ENCODE assay signal across 8 cellular contexts in the genomic region with DNA sequence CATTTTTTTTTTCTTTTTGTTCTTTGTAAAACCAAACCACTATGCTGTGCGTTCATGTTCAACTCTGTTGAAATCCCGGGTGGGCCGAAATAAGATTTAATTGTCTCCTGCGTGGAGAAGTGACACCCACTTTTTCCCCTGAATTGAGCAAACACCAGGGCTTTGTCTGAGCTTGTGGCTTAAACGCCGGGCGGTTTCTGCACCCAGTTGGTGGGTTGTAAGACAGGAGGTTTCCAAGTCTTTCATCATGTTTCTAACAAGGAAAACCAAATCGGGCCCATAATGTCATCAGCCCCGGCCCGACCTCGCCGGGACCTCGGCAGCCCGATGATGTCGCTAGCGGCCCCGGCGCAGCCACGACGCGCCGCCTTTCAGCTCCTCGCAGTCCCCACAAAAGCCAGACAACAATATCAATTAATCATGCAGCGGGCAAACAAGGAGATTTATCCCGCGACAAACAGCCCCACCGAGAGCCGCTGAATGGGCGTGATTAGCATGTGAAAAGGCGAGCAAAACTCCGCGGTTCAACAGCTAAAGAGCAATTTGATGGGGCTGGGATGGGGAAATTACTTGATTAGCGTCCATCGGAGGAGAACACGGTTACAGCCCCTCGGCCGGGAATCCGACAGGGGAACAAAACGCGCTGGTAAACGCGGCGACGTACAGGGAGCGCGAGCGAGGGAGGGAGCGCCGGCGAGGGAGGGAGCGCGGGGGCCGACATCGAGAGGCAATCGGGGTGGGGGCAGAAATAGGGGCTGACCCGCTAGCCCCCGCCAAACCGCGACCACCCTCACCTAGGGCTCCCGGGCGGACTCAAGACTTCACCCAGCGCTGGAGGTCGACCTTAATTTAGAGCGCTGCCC. TPM values are rescaled to one million over a fixed set of nuclear protein-coding genes. Genes with fewer than 3 reads are reported as not detected.
A peak's percentile ranks its signal among the peaks of the same experiment; 100 is the strongest.
DNase-seq lines count a peak whose midpoint lies in the region; ATAC-seq and TF ChIP-seq lines count a peak whose summit lies in the region.

No MANE protein-coding gene starts in this region.

- peaks cover 43% of the 10 kb centered on the region for H3K4me1 ChIP-seq in OCI-LY7 (ENCODE audit: insufficient read depth, low read length, poor library complexity, severe bottlenecking)
- peaks cover 23 to 31% of the 10 kb centered on the region in 2 donors for H3K4me1 ChIP-seq in duodenal mucosa (ENCODE audit: control insufficient read depth in 1 of 2, insufficient read depth in 2 of 2, low read length in 2 of 2)
- H3K4me1 ChIP-seq in SJCRH30 = no peaks in the 10 kb centered on the region

- peak; percentile 63 for DNase-seq in activated CD4-positive, alpha-beta T cell treated with anti-CD3 and anti-CD28 coated beads for 36 hours
- no peak for DNase-seq in activated CD4-positive, alpha-beta T cell treated with anti-CD3 and anti-CD28 coated beads, Interleukin-2, amount 50 U/mL, for 4 hours
- DNase-seq in OCI-LY7 (ENCODE audit: low spot score) (peak; percentile 47), natural killer cell (no peak), SJCRH30 (no peak), KBM-7 (no peak)

- peak; percentile 24 for ATAC-seq in activated CD4-positive, alpha-beta T cell treated with anti-CD3 and anti-CD28 coated beads for 36 hours
- ATAC-seq in natural killer cell (peak in 2 of 3 donors; percentile 17 to 20), GM21529 (IDR thresholded peaks at IDR 0.05; ENCODE audit: unreplicated experiment) (no peak)

- TSS peak; percentile 98 for BruUV-seq in OCI-LY7 (replicated peaks; lab: Mats Ljungman, UMichigan)

- H2AFZ ChIP-seq in OCI-LY7 (ENCODE audit: low read length) = peak overlapping the region; percentile 74

- no peaks in the 10 kb centered on the region for H3K79me2 ChIP-seq in OCI-LY7 (ENCODE audit: insufficient read depth, low read depth, low read length)

- CTCF ChIA-PET in activated CD4-positive, alpha-beta T cell treated with anti-CD3 and anti-CD28 coated beads for 36 hours (lab: Charles Lee) = interaction anchor here (0.7 to 1.4 kb wide), 3 partner anchors 24 to 1027 kb away, joined by 3 to 5 read pairs (median 5); a partner anchor contains a TSS
- CTCF ChIA-PET in OCI-LY7 (lab: Charles Lee; ENCODE audit: unreplicated experiment) = interaction anchor here (0.9 to 1.3 kb wide), 2 partner anchors 25 to 46 kb away, joined by 3 to 4 read pairs; a partner anchor contains a TSS

- POLR2A ChIA-PET in activated CD4-positive, alpha-beta T cell treated with anti-CD3 and anti-CD28 coated beads for 36 hours (lab: Charles Lee) = interaction anchor here (1.0 kb wide), 1 partner anchor 25 kb away, joined by 3 read pairs; a partner anchor contains a TSS
- POLR2A ChIA-PET in OCI-LY7 (lab: Charles Lee) = interaction anchor here (0.7 to 3.5 kb wide), 3 partner anchors 11 to 26 kb away, joined by 3 to 17 read pairs (median 6); no protein-coding TSS in a partner anchor

- H3K36me3 Mint-ChIP-seq in activated CD4-positive, alpha-beta T cell treated with anti-CD3 and anti-CD28 coated beads for 36 hours (ENCODE audit: low read depth) = no peaks in the 10 kb centered on the region
- H3K36me3 Mint-ChIP-seq in natural killer cell = no peaks in the 10 kb centered on the region

- H3K9me2 ChIP-seq in OCI-LY7 (ENCODE audit: insufficient read depth, low read length) = no peaks in the 10 kb centered on the region

- peak overlapping the region; percentile 78 for H3K4me3 Mint-ChIP-seq in activated CD4-positive, alpha-beta T cell treated with anti-CD3 and anti-CD28 coated beads for 36 hours
- peak overlapping the region; percentile 93 for H3K4me3 Mint-ChIP-seq in natural killer cell

- H3K27ac Mint-ChIP-seq in activated CD4-positive, alpha-beta T cell treated with anti-CD3 and anti-CD28 coated beads for 36 hours = peak overlapping the region; percentile 92
- H3K27ac Mint-ChIP-seq in natural killer cell = peak overlapping the region; percentile 69 to 86

- in situ Hi-C loops in KBM-7 (cut with MboI; ENCODE audit: low pct_unique_long_range_greater_than_20kb, low sequenced_read_pairs) = no loop called here

- H3K4me1 Mint-ChIP-seq in activated CD4-positive, alpha-beta T cell treated with anti-CD3 and anti-CD28 coated beads for 36 hours = peaks cover 34% of the 10 kb centered on the region
- H3K4me1 Mint-ChIP-seq in natural killer cell = peaks cover 28 to 29% of the 10 kb centered on the region in 2 donors

- H3K4me3 ChIP-seq in OCI-LY7 (ENCODE audit: low read depth, low read length, poor library complexity, severe bottlenecking) (peak overlapping the region; percentile 68), duodenal mucosa (ENCODE audit: low read depth in 1 of 2, low read length in 2 of 2) (peak overlapping the region; percentile 67 to 80), SJCRH30 (no peak overlapping the region)

- H3K9ac ChIP-seq in duodenal mucosa (ENCODE audit: low read depth in 1 of 2, low read length in 2 of 2) = peak overlapping the region; percentile 48 to 55

- H3K27me3 ChIP-seq in duodenal mucosa (ENCODE audit: control insufficient read depth in 1 of 2, insufficient read depth in 2 of 2, low read length in 2 of 2) (peaks cover 55 to 92% of the 10 kb centered on the region in 2 donors), SJCRH30 (no peaks in the 10 kb centered on the region)

- no peaks in the 10 kb centered on the region for H4K20me1 ChIP-seq in OCI-LY7 (ENCODE audit: insufficient read depth, low read length)

- H3K9me3 ChIP-seq in OCI-LY7 (ENCODE audit: low read length) = no peaks in the 10 kb centered on the region
- no peaks in the 10 kb centered on the region for H3K9me3 ChIP-seq in duodenal mucosa (ENCODE audit: control insufficient read depth in 1 of 2, low read length in 2 of 2)
- no peaks in the 10 kb centered on the region for H3K9me3 ChIP-seq in SJCRH30 (replicated peaks)

- no peak for TF ChIP-seq CTCF in OCI-LY7 (conservative IDR thresholded peaks at IDR 0.05; ENCODE audit: low read length)
- TF ChIP-seq CTCF in natural killer cell (IDR thresholded peaks at IDR 0.05) = no peak

- H3K27ac ChIP-seq in OCI-LY7 (ENCODE audit: low read depth, low read length, poor library complexity, severe bottlenecking) = peak overlapping the region; percentile 55
- no peak overlapping the region for H3K27ac ChIP-seq in duodenal mucosa (ENCODE audit: low read depth, low read length)
- no peak overlapping the region for H3K27ac ChIP-seq in SJCRH30

- peaks cover 67% of the 10 kb centered on the region for H3K27me3 Mint-ChIP-seq in activated CD4-positive, alpha-beta T cell treated with anti-CD3 and anti-CD28 coated beads for 36 hours
- H3K27me3 Mint-ChIP-seq in natural killer cell (ENCODE audit: low read depth in 2 of 2) = peaks cover 45 to 51% of the 10 kb centered on the region in 2 donors

- H3K9me3 Mint-ChIP-seq in activated CD4-positive, alpha-beta T cell treated with anti-CD3 and anti-CD28 coated beads for 36 hours (ENCODE audit: low read depth) = no peaks in the 10 kb centered on the region
- no peaks in the 10 kb centered on the region for H3K9me3 Mint-ChIP-seq in natural killer cell

- intact Hi-C loops in activated CD4-positive, alpha-beta T cell treated with anti-CD3 and anti-CD28 coated beads for 36 hours (cut with DNase I, micrococcal nuclease) = loop anchor here (1.0 to 10.0 kb wide), 9 partner anchors 24 to 1474 kb away; a partner anchor contains a TSS
- intact Hi-C loops in OCI-LY7 (cut with micrococcal nuclease; ENCODE audit: unreplicated experiment) (no loop called here), natural killer cell (cut with micrococcal nuclease) (loop anchor here (10.0 kb wide), 1 partner anchor 204 kb away; a partner anchor contains a TSS)

- no peaks in the 10 kb centered on the region for H3K36me3 ChIP-seq in OCI-LY7 (ENCODE audit: insufficient read depth, low read length)
- H3K36me3 ChIP-seq in duodenal mucosa (ENCODE audit: control insufficient read depth in 1 of 2, insufficient read depth in 2 of 2, low read length in 2 of 2) = no peaks in the 10 kb centered on the region
- no peaks in the 10 kb centered on the region for H3K36me3 ChIP-seq in SJCRH30

- H3K4me2 ChIP-seq in OCI-LY7 (ENCODE audit: low read length) = peak overlapping the region; percentile 74

RNA-seq across cellular contexts. Expression of a gene that starts 5.3 kb away (rescaled TPM):
- total RNA-seq in activated CD4-positive, alpha-beta T cell treated with anti-CD3 and anti-CD28 coated beads for 36 hours = not detected
- not detected in 2 replicates for total RNA-seq in OCI-LY7 (2014; rRNA removed; shearing (Covaris generic))
- not detected in 2 replicates for total RNA-seq in OCI-LY7 (2022)
- not detected for total RNA-seq in natural killer cell
- not detected in 2 replicates for total RNA-seq in SJCRH30 (2014; rRNA removed; shearing (Covaris generic))

RNA-seq across cellular contexts. Expression of a gene that starts 25.1 kb away (rescaled TPM):
- total RNA-seq in activated CD4-positive, alpha-beta T cell treated with anti-CD3 and anti-CD28 coated beads for 36 hours = 10 to 100 TPM; 13.2 to 15.2 TPM
- total RNA-seq in OCI-LY7 (2014; rRNA removed; shearing (Covaris generic)) = 16.0 and 21.6 TPM in 2 replicates
- total RNA-seq in OCI-LY7 (2022) = 23.7 and 34.1 TPM in 2 replicates
- total RNA-seq in natural killer cell = 10 to 100 TPM; 32.9 to 38.2 (median 35.3) TPM
- 17.8 and 18.3 TPM in 2 replicates for total RNA-seq in SJCRH30 (2014; rRNA removed; shearing (Covaris generic))

Comparison
In these comparisons a context has a peak if more than half of its experiments do, and no peak if none do; other contexts are left out.
1. DNase-seq: peak in activated CD4-positive, alpha-beta T cell treated with anti-CD3 and anti-CD28 coated beads for 36 hours (single experiment) and OCI-LY7 (single experiment); none in activated CD4-positive, alpha-beta T cell treated with anti-CD3 and anti-CD28 coated beads, Interleukin-2, amount 50 U/mL, for 4 hours (0 of 2), natural killer cell (single experiment), SJCRH30 (0 of 2) and KBM-7 (single experiment).